In genomic region chr20:62133864-62134263, GRCh38 we compare ENCODE assay signal across 12 cellular contexts. TPM values are rescaled to one million over a fixed set of nuclear protein-coding genes. Genes with fewer than 3 reads are reported as not detected.
A peak's percentile ranks its signal among the peaks of the same experiment; 100 is the strongest.
DNase-seq lines count a peak whose midpoint lies in the region; ATAC-seq and TF ChIP-seq lines count a peak whose summit lies in the region.
"Had no signal": no experiment of that assay in that cellular context is flagged by ENCODE, and none has a peak within 500 bp of the region (broad histone marks: within the 10 kb centered on the region; RNA-seq: fewer than 3 reads in every experiment).

No MANE protein-coding gene starts in this region.

- H3K36me3 Mint-ChIP-seq in activated T-helper 2 cell treated with anti-CD3 and anti-CD28 coated beads, Interferon-gamma antibody, Interleukin-2, Interleukin-4, amounts not matched to agents 10 μg/mL and 5 μg/mL and 100 μg/mL, durations not matched to agents 14 hours and 24 hours and 36 hours (ENCODE audit: low read depth): peaks cover 90% of the 10 kb centered on the region

- peaks cover 16% of the 10 kb centered on the region for H3K4me1 Mint-ChIP-seq in activated T-helper 2 cell treated with anti-CD3 and anti-CD28 coated beads, Interferon-gamma antibody, Interleukin-2, Interleukin-4, amounts not matched to agents 10 μg/mL and 5 μg/mL and 100 μg/mL, durations not matched to agents 14 hours and 24 hours and 36 hours (ENCODE audit: low read depth)

- peak; percentile 55 for ATAC-seq in HCT116
- ATAC-seq in HG02970 (IDR thresholded peaks at IDR 0.05; ENCODE audit: low FRiP score, unreplicated experiment): no peak

- H3K9me3 Mint-ChIP-seq in activated T-helper 2 cell treated with anti-CD3 and anti-CD28 coated beads, Interferon-gamma antibody, Interleukin-2, Interleukin-4, amounts not matched to agents 10 μg/mL and 5 μg/mL and 100 μg/mL, durations not matched to agents 14 hours and 24 hours and 36 hours: no peaks in the 10 kb centered on the region

- peaks cover 22% of the 10 kb centered on the region for H3K79me2 ChIP-seq in HCT116 (ENCODE audit: insufficient read depth, low read length)

- H3K36me3 ChIP-seq in BLaER1 (peaks cover 86% of the 10 kb centered on the region), HCT116 (ENCODE audit: control insufficient read depth in 1 of 2, insufficient read depth in 2 of 2, low read length in 2 of 2) (peaks cover 53 to 63% of the 10 kb centered on the region in 2 experiments)

- H3K27me3 ChIP-seq in BLaER1 (no peaks in the 10 kb centered on the region), HCT116 (ENCODE audit: insufficient read depth, low read length) (no peaks in the 10 kb centered on the region), layer of hippocampus (ENCODE audit: control insufficient read depth, insufficient read depth, low read length) (no peaks in the 10 kb centered on the region), dorsolateral prefrontal cortex (no peaks in the 10 kb centered on the region)

- no peak overlapping the region for H3K4me3 Mint-ChIP-seq in activated T-helper 2 cell treated with anti-CD3 and anti-CD28 coated beads, Interferon-gamma antibody, Interleukin-2, Interleukin-4, amounts not matched to agents 10 μg/mL and 5 μg/mL and 100 μg/mL, durations not matched to agents 14 hours and 24 hours and 36 hours (ENCODE audit: low read depth)

- no peaks in the 10 kb centered on the region for H3K27me3 Mint-ChIP-seq in activated T-helper 2 cell treated with anti-CD3 and anti-CD28 coated beads, Interferon-gamma antibody, Interleukin-2, Interleukin-4, amounts not matched to agents 10 μg/mL and 5 μg/mL and 100 μg/mL, durations not matched to agents 14 hours and 24 hours and 36 hours (ENCODE audit: low read depth)

- RAD21 ChIA-PET in HCT116 (lab: Charles Lee; ENCODE audit: low non-redundant PET in 1 of 2, low total read pairs in 2 of 2, uncharacterized antibody in 2 of 2, unreplicated experiment in 2 of 2): no interaction called here

- CTCF ChIA-PET in HCT116 (lab: Charles Lee): interaction anchor here (0.6 to 1.3 kb wide), 2 partner anchors 123 to 235 kb away, joined by 3 to 4 read pairs; no protein-coding TSS in a partner anchor

- TF ChIP-seq RAD21 in HCT116 (IDR thresholded peaks at IDR 0.05; ENCODE audit: low read depth): no peak

- H3K4me1 ChIP-seq in BLaER1 (peaks cover 86% of the 10 kb centered on the region), HCT116 (ENCODE audit: control insufficient read depth in 1 of 2, insufficient read depth in 2 of 2, low read length in 2 of 2) (no peaks in the 10 kb centered on the region)

- DNase-seq in HCT116 (ENCODE audit: low read depth, low spot score) (no peak), dorsolateral prefrontal cortex (no peak), NOMO-1 (lab: John Stamatoyannopoulos, UW; ENCODE audit: unreplicated experiment in 2 of 2) (no peak), T-helper 9 cell (no peak)
- no peak for DNase-seq in activated T-helper 2 cell treated with anti-CD3 and anti-CD28 coated beads, Interferon-gamma antibody, Interleukin-2, Interleukin-4, amounts not matched to agents 10 μg/mL and 5 μg/mL and 100 μg/mL, durations not matched to agents 14 hours and 24 hours and 36 hours (ENCODE audit: low spot score)
- DNase-seq: activated CD4-positive, alpha-beta T cell treated with anti-CD3 and anti-CD28 coated beads, Interleukin-2, amount 50 U/mL, for 48 hours; NCI-H526; small intestine had no signal

- H3K27ac Mint-ChIP-seq in activated T-helper 2 cell treated with anti-CD3 and anti-CD28 coated beads, Interferon-gamma antibody, Interleukin-2, Interleukin-4, amounts not matched to agents 10 μg/mL and 5 μg/mL and 100 μg/mL, durations not matched to agents 14 hours and 24 hours and 36 hours: peak overlapping the region; percentile 70

- POLR2A ChIA-PET in HCT116 (lab: Charles Lee): interaction anchor here (0.9 kb wide), 1 partner anchor 8 kb away, joined by 3 read pairs; no protein-coding TSS in a partner anchor

- TF ChIP-seq CTCF in HCT116 (IDR thresholded peaks at IDR 0.05 in 2 of 3, conservative IDR thresholded peaks at IDR 0.05 in 1 of 3; ENCODE audit: borderline replicate concordance in 1 of 3, insufficient read depth in 1 of 3, low read depth in 2 of 3, low read length in 2 of 3): peak in 2 of 3 experiments; percentile 20 to 29; a peak in 3 of 6 replicates
- peak in 1 of 56 donors; percentile 23 for TF ChIP-seq CTCF in dorsolateral prefrontal cortex (IDR thresholded peaks at IDR 0.05 in 54 of 56, conservative IDR thresholded peaks at IDR 0.05 in 2 of 56; ENCODE audit: low read depth in 1 of 56, partially characterized antibody in 56 of 56)

- H4K20me1 ChIP-seq in BLaER1 (peaks cover 69% of the 10 kb centered on the region), HCT116 (ENCODE audit: insufficient read depth) (peaks cover 5% of the 10 kb centered on the region; the same call in 1 of the 2 replicates)

- intact Hi-C loops in HCT116 (cut with micrococcal nuclease) (no loop called here), dorsolateral prefrontal cortex (cut with DNase I) (no loop called here)
- intact Hi-C loops in activated T-helper 2 cell treated with anti-CD3 and anti-CD28 coated beads, Interferon-gamma antibody, Interleukin-2, Interleukin-4, amounts not matched to agents 10 μg/mL and 5 μg/mL and 100 μg/mL, durations not matched to agents 14 hours and 24 hours and 36 hours (cut with micrococcal nuclease): no loop called here

- no peak overlapping the region for H2AFZ ChIP-seq in HCT116 (ENCODE audit: low read depth, low read length, poor library complexity, severe bottlenecking)

- no peak overlapping the region; the same call in 1 of the 2 replicates for H3K27ac ChIP-seq in BLaER1
- H3K27ac ChIP-seq in HCT116 (ENCODE audit: low read depth, low read length): no peak overlapping the region
- H3K27ac ChIP-seq in layer of hippocampus (ENCODE audit: low read depth, low read length): peak overlapping the region; percentile 16
- peak overlapping the region in 24 of 59 donors; percentile 5 to 81 (median 56) for H3K27ac ChIP-seq in dorsolateral prefrontal cortex

- BruUV-seq in HCT116 (replicated peaks; lab: Mats Ljungman, UMichigan): no TSS peak

- no peaks in the 10 kb centered on the region for H3K9me3 ChIP-seq in BLaER1
- H3K9me3 ChIP-seq in HCT116 (ENCODE audit: control insufficient read depth in 1 of 2, insufficient read depth in 1 of 2, low read depth in 1 of 2, low read length in 2 of 2): no peaks in the 10 kb centered on the region
- H3K9me3 ChIP-seq: thoracic aorta had no signal

- H3K4me2 ChIP-seq in BLaER1 (peak overlapping the region; percentile 100), HCT116 (ENCODE audit: low read length) (no peak overlapping the region)

- H3K4me3 ChIP-seq in BLaER1 (peak overlapping the region; percentile 59), HCT116 (replicated peaks in 1 of 2; ENCODE audit: low read depth in 1 of 2, low read length in 2 of 2) (no peak overlapping the region), dorsolateral prefrontal cortex (no peak overlapping the region)
- H3K4me3 ChIP-seq: thoracic aorta had no signal

- no peak for TF ChIP-seq POLR2A in HCT116 (IDR thresholded peaks at IDR 0.05; ENCODE audit: borderline replicate concordance, extremely low read depth, insufficient read depth, insufficient read length)

- H3K9ac ChIP-seq in BLaER1 (peak overlapping the region; percentile 75; the same call in 1 of the 2 replicates), HCT116 (ENCODE audit: low read length) (no peak overlapping the region)

- no peaks in the 10 kb centered on the region for H3K9me2 ChIP-seq in HCT116 (ENCODE audit: insufficient read depth)

TF ChIP-seq in HCT116, 20 proteins besides CTCF, POLR2A, EP300 and RAD21:
- TF ChIP-seq SIN3A (IDR thresholded peaks at IDR 0.05; ENCODE audit: low read depth): no peak

RNA-seq across cellular contexts. Expression of gene PSMA7, which starts 9.3 kb away (rescaled TPM):
- total RNA-seq in HCT116 (2021; ENCODE audit: unreplicated experiment): 364 TPM
- polyA plus RNA-seq in HCT116 (2012): 399 and 428 TPM in 2 replicates
- 405 and 434 TPM in 2 replicates for total RNA-seq in activated T-helper 2 cell treated with anti-CD3 and anti-CD28 coated beads, Interferon-gamma antibody, Interleukin-2, Interleukin-4, amounts not matched to agents 10 μg/mL and 5 μg/mL and 100 μg/mL, durations not matched to agents 14 hours and 24 hours and 36 hours
- total RNA-seq in dorsolateral prefrontal cortex: 100 to 1,000 TPM in 114 of 120 experiments, 10 to 100 TPM in 6; 92.8 to 154 (median 124) TPM

RNA-seq across cellular contexts. Expression of gene SS18L1, which starts 9.7 kb away (rescaled TPM):
- total RNA-seq in HCT116 (2021; ENCODE audit: unreplicated experiment) (28.1 TPM), dorsolateral prefrontal cortex (10 to 100 TPM; 23.7 to 55.2 (median 35.7) TPM)
- 16.7 and 20.6 TPM in 2 replicates for polyA plus RNA-seq in HCT116 (2012)
- total RNA-seq in activated T-helper 2 cell treated with anti-CD3 and anti-CD28 coated beads, Interferon-gamma antibody, Interleukin-2, Interleukin-4, amounts not matched to agents 10 μg/mL and 5 μg/mL and 100 μg/mL, durations not matched to agents 14 hours and 24 hours and 36 hours: 26.0 and 30.7 TPM in 2 replicates

RNA-seq across cellular contexts. Expression of gene LSM14B, which starts 11.6 kb away (rescaled TPM):
- total RNA-seq in HCT116 (2021; ENCODE audit: unreplicated experiment) (51.3 TPM), dorsolateral prefrontal cortex (10 to 100 TPM; 50.8 to 92.9 (median 73.1) TPM)
- polyA plus RNA-seq in HCT116 (2012): 37.7 and 38.4 TPM in 2 replicates
- 42.9 and 45.0 TPM in 2 replicates for total RNA-seq in activated T-helper 2 cell treated with anti-CD3 and anti-CD28 coated beads, Interferon-gamma antibody, Interleukin-2, Interleukin-4, amounts not matched to agents 10 μg/mL and 5 μg/mL and 100 μg/mL, durations not matched to agents 14 hours and 24 hours and 36 hours

RNA-seq across cellular contexts. Expression of gene MTG2, which starts 49.0 kb away (rescaled TPM):
- total RNA-seq in HCT116 (2021; ENCODE audit: unreplicated experiment) (43.3 TPM), dorsolateral prefrontal cortex (10 to 100 TPM; 29.6 to 57.5 (median 39.1) TPM)
- 24.6 and 28.4 TPM in 2 replicates for polyA plus RNA-seq in HCT116 (2012)
- total RNA-seq in activated T-helper 2 cell treated with anti-CD3 and anti-CD28 coated beads, Interferon-gamma antibody, Interleukin-2, Interleukin-4, amounts not matched to agents 10 μg/mL and 5 μg/mL and 100 μg/mL, durations not matched to agents 14 hours and 24 hours and 36 hours: 34.0 and 40.2 TPM in 2 replicates
